7 cellular contexts compared by ENCODE assay signal in genomic region chr19:14405758-14406644, GRCh38. TPM values are rescaled to one million over a fixed set of nuclear protein-coding genes. Genes with fewer than 3 reads are reported as not detected.
DNase-seq lines count a peak whose midpoint lies in the region; ATAC-seq and TF ChIP-seq lines count a peak whose summit lies in the region.

No MANE protein-coding gene starts in this region.

- H3K36me3 Mint-ChIP-seq in chondrocyte (ENCODE audit: low read depth) = peaks cover 21% of the 10 kb centered on the region

- no peak overlapping the region for H3K4me3 Mint-ChIP-seq in chondrocyte (ENCODE audit: unreplicated experiment)

- ATAC-seq in GM18505 (IDR thresholded peaks at IDR 0.05; ENCODE audit: unreplicated experiment) (peak; percentile 69), HG02981 (IDR thresholded peaks at IDR 0.05; ENCODE audit: unreplicated experiment) (peak; percentile 55)

- no peak overlapping the region for H3K27ac Mint-ChIP-seq in chondrocyte (ENCODE audit: unreplicated experiment)

- peak; percentile 14 for TF ChIP-seq POLR2A in GM18505 (IDR thresholded peaks at IDR 0.05; ENCODE audit: borderline replicate concordance, extremely low read depth, insufficient read depth, insufficient read length)

- H3K4me1 Mint-ChIP-seq in chondrocyte (ENCODE audit: low read depth) = peaks cover 19% of the 10 kb centered on the region

- H3K9me3 Mint-ChIP-seq in chondrocyte (ENCODE audit: low read depth) = no peaks in the 10 kb centered on the region

- H3K27me3 Mint-ChIP-seq in chondrocyte (ENCODE audit: low read depth) = no peaks in the 10 kb centered on the region

- peak; percentile 95 for TF ChIP-seq CTCF in chondrocyte (IDR thresholded peaks at IDR 0.05)

- DNase-seq in NCI-H345 (lab: John Stamatoyannopoulos, UW) = peak; percentile 78
- peak; percentile 89 to 90 for DNase-seq in activated CD4-positive, alpha-beta T cell treated with anti-CD3 and anti-CD28 coated beads for 24 hours (ENCODE audit: low read depth in 2 of 2)
- DNase-seq in chondrocyte (ENCODE audit: low spot score) = no peak
- DNase-seq in kidney glomerular epithelial cell (lab: John Stamatoyannopoulos, UW) = peak; percentile 57
- DNase-seq in stimulated activated CD4-positive, alpha-beta T cell treated with anti-CD3 and anti-CD28 coated beads, Interleukin-1b, Interleukin-23, amount 100 ng/mL, for 24 hours (ENCODE audit: low read depth in 4 of 4, low spot score in 1 of 4) = peak; percentile 70 to 87 (median 82)

RNA-seq across cellular contexts. Expression of gene DDX39A, which starts 13.1 kb away (rescaled TPM):
- 51.4 to 58.5 TPM (median 51.8 TPM) in 3 replicates for total RNA-seq in chondrocyte

RNA-seq across cellular contexts. Expression of gene ADGRE5, which starts 24.8 kb away (rescaled TPM):
- 1.8 to 12.7 TPM (median 10.7 TPM) in 3 replicates for total RNA-seq in chondrocyte

RNA-seq across cellular contexts. Expression of gene PKN1, which starts 27.1 kb away (rescaled TPM):
- 112 to 204 TPM (median 195 TPM) in 3 replicates for total RNA-seq in chondrocyte
